In the genomic region with DNA sequence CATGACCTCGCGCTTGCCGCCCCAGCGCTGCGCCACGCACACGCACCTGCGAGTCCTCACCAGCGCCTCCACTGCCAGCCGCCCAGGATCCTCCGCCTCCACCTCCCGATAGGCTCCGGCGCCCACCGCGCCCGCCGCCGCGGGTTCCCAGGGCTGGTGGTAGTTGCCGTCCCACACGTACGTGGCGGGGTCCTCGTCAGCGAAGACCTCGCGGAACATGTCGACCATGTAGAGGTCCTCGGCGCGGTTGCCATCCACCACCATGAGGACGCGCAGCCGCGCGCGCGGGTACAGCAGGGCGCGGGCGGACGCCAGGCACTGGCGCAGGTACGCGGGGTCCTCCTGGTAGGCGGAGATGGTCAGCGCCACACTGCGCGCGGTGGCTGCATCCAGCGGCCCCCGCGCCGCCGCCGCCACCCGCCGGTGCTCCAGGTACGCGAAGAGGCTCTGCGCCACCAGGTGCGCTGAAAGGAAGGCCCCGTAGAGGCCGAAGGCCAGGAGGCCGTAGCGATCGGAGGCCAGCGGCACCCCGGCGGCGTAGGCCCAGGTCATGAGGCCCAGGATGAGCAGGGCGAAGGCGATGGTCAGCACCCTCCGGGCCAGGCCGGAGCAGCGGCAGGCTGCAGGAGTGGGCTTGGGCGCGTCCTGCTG, we compare ENCODE assay signal across 12 cellular contexts. TPM values are rescaled to one million over a fixed set of nuclear protein-coding genes. Genes with fewer than 3 reads are reported as not detected.
DNase-seq lines count a peak whose midpoint lies in the region; TF ChIP-seq lines count a peak whose summit lies in the region.
"Had no signal": no experiment of that assay in that cellular context is flagged by ENCODE, and none has a peak within 500 bp of the region (broad histone marks: within the 10 kb centered on the region; RNA-seq: fewer than 3 reads in every experiment).

No MANE protein-coding gene starts in this region.

- H3K4me3 ChIP-seq in sigmoid colon = peak overlapping the region in 3 of 4 donors; percentile 10 to 36 (median 31)

- no peaks in the 10 kb centered on the region for H3K9me3 ChIP-seq in sigmoid colon

- peaks cover 5 to 79% (median 47%) of the 10 kb centered on the region in 3 donors for H3K27me3 ChIP-seq in sigmoid colon

- TF ChIP-seq CTCF in sigmoid colon (IDR thresholded peaks at IDR 0.05) = no peak

- no peak for TF ChIP-seq EP300 in sigmoid colon (IDR thresholded peaks at IDR 0.05)

- TF ChIP-seq POLR2A in sigmoid colon (IDR thresholded peaks at IDR 0.05) = no peak

- no peaks in the 10 kb centered on the region for H3K36me3 ChIP-seq in sigmoid colon

- H3K27ac ChIP-seq in sigmoid colon = no peak overlapping the region

- peaks cover 0 to 11% (median 9%) of the 10 kb centered on the region in 4 donors for H3K4me1 ChIP-seq in sigmoid colon

- WGBS in sigmoid colon, 2 donors = 7 to 32% methylated on average over 79 of the region's 79 CpGs

- intact Hi-C loops in sigmoid colon (cut with DNase I) = no loop called here

- DNase-seq in NCI-H69 (lab: John Stamatoyannopoulos, UW) (peak; percentile 10), ecto neural progenitor cell (ENCODE audit: low spot score) (peak; percentile 53), iPS-NIHi7 (ENCODE audit: extremely low spot score) (peak; percentile 33), sigmoid colon (no peak), NCI-H1417 treated with DMSO at 0.1 percent for 48 hours (lab: John Stamatoyannopoulos, UW) (no peak), NCI-H748 (lab: John Stamatoyannopoulos, UW; ENCODE audit: unreplicated experiment) (no peak), inferior parietal cortex (ENCODE audit: extremely low spot score) (no peak), NCI-H187 treated with DMSO at 0.1 percent for 48 hours (lab: John Stamatoyannopoulos, UW) (no peak)
- DNase-seq: activated CD8-positive, alpha-beta T cell treated with anti-CD3 and anti-CD28 coated beads for 36 hours; NCI-H226; T-helper 9 cell had no signal

RNA-seq across cellular contexts. Expression of gene HAS1, which starts 4.4 kb away (rescaled TPM):
- total RNA-seq in sigmoid colon = 1 to 10 TPM in 1 of 4 donors, under 1 TPM in 2, not detected in 1; 0.49 to 3.1 (median 0.83) TPM
- polyA plus RNA-seq in sigmoid colon = 1 to 10 TPM in 1 of 3 donors, under 1 TPM in 2; 0.17 to 1.2 (median 0.46) TPM
- total RNA-seq: activated CD8-positive, alpha-beta T cell treated with anti-CD3 and anti-CD28 coated beads for 36 hours; pulmonary artery endothelial cell had no signal

RNA-seq across cellular contexts. Expression of gene SPACA6, which starts 26.2 kb away (rescaled TPM):
- 10 to 100 TPM; 19.9 to 45.7 (median 29.1) TPM for total RNA-seq in sigmoid colon
- polyA plus RNA-seq in sigmoid colon = 1 to 10 TPM in 2 of 3 donors, not detected in 1; 3.0 to 4.8 TPM

RNA-seq across cellular contexts. Expression of gene FPR1, which starts 32.3 kb away (rescaled TPM):
- 10 to 100 TPM in 1 of 4 donors, 1 to 10 TPM in 3; 2.8 to 15.9 (median 6.2) TPM for total RNA-seq in sigmoid colon
- polyA plus RNA-seq in sigmoid colon = 10 to 100 TPM in 1 of 3 donors, 1 to 10 TPM in 2; 1.2 to 12.0 (median 4.6) TPM
- total RNA-seq: activated CD8-positive, alpha-beta T cell treated with anti-CD3 and anti-CD28 coated beads for 36 hours; pulmonary artery endothelial cell had no signal

RNA-seq across cellular contexts. Expression of gene FPR2, which starts 41.6 kb away (rescaled TPM):
- 1 to 10 TPM in 2 of 4 donors, under 1 TPM in 1, not detected in 1; 0.36 to 3.7 (median 1.2) TPM for total RNA-seq in sigmoid colon
- 1 to 10 TPM in 2 of 3 donors, under 1 TPM in 1; 0.60 to 2.3 (median 1.4) TPM for polyA plus RNA-seq in sigmoid colon
- total RNA-seq: activated CD8-positive, alpha-beta T cell treated with anti-CD3 and anti-CD28 coated beads for 36 hours; pulmonary artery endothelial cell had no signal

Comparison
In these comparisons a context has a peak if more than half of its experiments do, and no peak if none do; other contexts are left out.
1. DNase-seq: peak in NCI-H69 (single experiment), ecto neural progenitor cell (single experiment) and iPS-NIHi7 (single experiment); none in sigmoid colon (single experiment), NCI-H1417 treated with DMSO at 0.1 percent for 48 hours (single experiment), NCI-H748 (single experiment), inferior parietal cortex (single experiment) and NCI-H187 treated with DMSO at 0.1 percent for 48 hours (single experiment).